In genomic region chr1:161398900-161399256, GRCh38 we compare ENCODE assay signal across 10 cellular contexts. TPM values are rescaled to one million over a fixed set of nuclear protein-coding genes. Genes with fewer than 3 reads are reported as not detected.
DNase-seq lines count a peak whose midpoint lies in the region; ATAC-seq, FAIRE-seq and TF ChIP-seq lines count a peak whose summit lies in the region.
"Had no signal": no experiment of that assay in that cellular context is flagged by ENCODE, and none has a peak within 500 bp of the region (broad histone marks: within the 10 kb centered on the region; RNA-seq: fewer than 3 reads in every experiment).

No MANE protein-coding gene starts in this region.

- H3K27ac ChIP-seq in testis, result peak overlapping the region; percentile 100

- peaks cover 3% of the 10 kb centered on the region for H3K36me3 Mint-ChIP-seq in activated naive CD8-positive, alpha-beta T cell treated with anti-CD3 and anti-CD28 coated beads, Interleukin-2, amount 50 U/mL, for 24 hours (ENCODE audit: low read depth)

- H3K9me3 ChIP-seq in testis, result no peaks in the 10 kb centered on the region

- peak overlapping the region; percentile 100 for H3K27ac Mint-ChIP-seq in activated naive CD8-positive, alpha-beta T cell treated with anti-CD3 and anti-CD28 coated beads, Interleukin-2, amount 50 U/mL, for 24 hours

- DNase-seq in activated CD4-positive, CD25-positive, alpha-beta regulatory T cell treated with anti-CD3 and anti-CD28 coated beads, Interleukin-2, amount 50 U/mL, for 72 hours, result no peak
- no peak for DNase-seq in activated naive CD8-positive, alpha-beta T cell treated with anti-CD3 and anti-CD28 coated beads, Interleukin-2, amount 50 U/mL, for 24 hours
- DNase-seq in kidney epithelial cell (ENCODE audit: low read depth), result no peak
- no peak for DNase-seq in testis
- DNase-seq in DMS 273 treated with DMSO at 0.1 percent for 48 hours (lab: John Stamatoyannopoulos, UW), result no peak
- no peak for DNase-seq in activated CD8-positive, alpha-beta memory T cell treated with anti-CD3 and anti-CD28 coated beads, Interleukin-2, amount 50 U/mL, for 48 hours
- no peak for DNase-seq in urothelium cell line (ENCODE audit: low spot score)

- H3K27me3 ChIP-seq in kidney epithelial cell (ENCODE audit: control insufficient read depth, insufficient read depth, low read length), result no peaks in the 10 kb centered on the region
- no peaks in the 10 kb centered on the region for H3K27me3 ChIP-seq in testis

- ATAC-seq in activated CD4-positive, CD25-positive, alpha-beta regulatory T cell treated with anti-CD3 and anti-CD28 coated beads, Interleukin-2, amount 50 U/mL, for 24 hours, result peak; percentile 11 to 44
- peak; percentile 4 for ATAC-seq in activated naive CD8-positive, alpha-beta T cell treated with anti-CD3 and anti-CD28 coated beads, Interleukin-2, amount 50 U/mL, for 24 hours

- H3K4me3 ChIP-seq in kidney epithelial cell (ENCODE audit: low read depth, low read length) (peak overlapping the region; percentile 88), testis (peak overlapping the region; percentile 95 to 98)

- intact Hi-C loops in testis (cut with DNase I; ENCODE audit: low total_unique reads), result no loop called here

- H3K36me3 ChIP-seq in kidney epithelial cell (ENCODE audit: control insufficient read depth, insufficient read depth, low read length) (no peaks in the 10 kb centered on the region), testis (ENCODE audit: low read depth, missing control alignments) (no peaks in the 10 kb centered on the region)

- H3K4me1 ChIP-seq in testis, result peaks cover 1% of the 10 kb centered on the region

- no peak for TF ChIP-seq POLR2A in testis (IDR thresholded peaks at IDR 0.05)

- TF ChIP-seq CTCF in kidney epithelial cell (IDR thresholded peaks at IDR 0.05; ENCODE audit: insufficient read depth, low read length, poor library complexity, severe bottlenecking), result no peak
- TF ChIP-seq CTCF in testis (IDR thresholded peaks at IDR 0.05), result no peak

- H3K4me3 Mint-ChIP-seq in activated naive CD8-positive, alpha-beta T cell treated with anti-CD3 and anti-CD28 coated beads, Interleukin-2, amount 50 U/mL, for 24 hours, result peak overlapping the region; percentile 96

- peaks cover 36% of the 10 kb centered on the region for H3K4me1 Mint-ChIP-seq in activated naive CD8-positive, alpha-beta T cell treated with anti-CD3 and anti-CD28 coated beads, Interleukin-2, amount 50 U/mL, for 24 hours

- WGBS in testis, 2 donors, result 4 to 6% methylated on average over 17 of the region's 17 CpGs

- peaks cover 4% of the 10 kb centered on the region for H3K9me3 Mint-ChIP-seq in activated naive CD8-positive, alpha-beta T cell treated with anti-CD3 and anti-CD28 coated beads, Interleukin-2, amount 50 U/mL, for 24 hours

- no peak for FAIRE-seq in urothelium cell line (lab: Jason Lieb, UNC)
- FAIRE-seq: G401.6 had no signal

- H3K27me3 Mint-ChIP-seq in activated naive CD8-positive, alpha-beta T cell treated with anti-CD3 and anti-CD28 coated beads, Interleukin-2, amount 50 U/mL, for 24 hours, result peaks cover 6% of the 10 kb centered on the region

RNA-seq across cellular contexts. Expression of gene CFAP126, which starts 31.2 kb away (rescaled TPM):
- total RNA-seq in kidney epithelial cell (not detected in 2 replicates), testis (10 to 100 TPM in 1 of 2 donors, 1 to 10 TPM in 1; 3.8 to 13.9 TPM)
- 45.4 TPM for polyA plus RNA-seq in testis (ENCODE audit: insufficient read depth, low read depth, low replicate concordance)
- total RNA-seq: dermis microvascular lymphatic vessel endothelial cell had no signal
